Comparison of ENCODE assay signal across 8 cellular contexts in the genomic region with DNA sequence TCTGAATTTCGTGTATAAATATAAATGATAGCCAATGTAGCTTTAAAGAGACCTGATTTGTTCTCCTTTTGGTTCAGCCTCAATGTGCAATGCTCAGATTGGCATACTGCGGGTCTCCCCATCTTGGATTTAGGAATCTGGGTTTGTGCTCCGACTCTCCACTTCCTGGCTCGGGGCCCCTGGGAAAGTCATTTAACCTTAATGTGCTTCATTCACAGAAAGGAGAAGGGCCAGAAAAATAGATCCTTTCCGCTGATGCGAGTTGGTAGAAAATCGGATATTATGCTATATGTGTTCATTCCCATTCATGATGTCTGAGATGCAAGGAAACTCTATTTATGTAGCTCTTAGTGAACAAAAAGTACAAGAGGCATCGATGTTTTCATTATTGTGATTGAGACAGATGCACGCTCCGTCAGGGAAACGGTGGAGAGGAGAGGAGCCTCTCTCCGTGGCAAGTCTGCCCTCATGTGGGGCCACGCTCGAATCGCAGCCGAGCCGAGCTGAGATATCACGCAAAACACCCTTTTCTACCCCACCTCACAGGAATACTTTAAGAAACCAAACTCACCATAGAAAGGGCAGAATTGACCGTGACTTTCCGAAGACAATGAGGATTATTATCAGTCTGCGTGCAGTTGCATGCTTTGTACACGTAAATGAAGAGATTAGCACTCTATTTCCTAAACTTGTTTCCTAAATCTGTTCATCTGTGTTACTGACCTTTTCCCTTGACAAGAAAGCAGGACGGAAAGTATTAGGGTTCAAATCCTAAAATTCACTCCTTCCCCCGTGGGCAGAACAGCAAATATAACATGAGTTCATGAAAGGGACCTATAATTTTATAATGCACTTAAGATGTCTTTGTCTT.
DNase-seq lines count a peak whose midpoint lies in the region; ATAC-seq, FAIRE-seq and TF ChIP-seq lines count a peak whose summit lies in the region.

No MANE protein-coding gene starts in this region.

- H2AFZ ChIP-seq in KMS-11 (ENCODE audit: low read depth): peak overlapping the region; percentile 38; the same call in 1 of the 2 replicates

- peak; percentile 67 for DNase-seq in activated effector memory CD4-positive, alpha-beta T cell treated with anti-CD3 and anti-CD28 coated beads, Interleukin-2, amount 50 U/mL, for 16 hours
- no peak for DNase-seq in activated effector memory CD4-positive, alpha-beta T cell treated with Interleukin-2 at 50 U/mL for 16 hours
- DNase-seq in H4 (ENCODE audit: low spot score) (peak; percentile 62), myocyte (ENCODE audit: low read depth) (peak; percentile 84), lower leg skin (ENCODE audit: low spot score in 2 of 2) (no peak)

- no peak for TF ChIP-seq POLR2A in lower leg skin (IDR thresholded peaks at IDR 0.05)

- no peak overlapping the region for H3K27ac ChIP-seq in KMS-11

- TF ChIP-seq CTCF in KMS-11 (conservative IDR thresholded peaks at IDR 0.05; ENCODE audit: low read depth, low read length) (0 out of 2 replicates have a peak, but pooled peaks have one; percentile 32), lower leg skin (IDR thresholded peaks at IDR 0.05) (no peak)

- no peaks in the 10 kb centered on the region for H4K20me1 ChIP-seq in KMS-11 (ENCODE audit: insufficient read depth)

- no peaks in the 10 kb centered on the region for H3K27me3 ChIP-seq in KMS-11 (ENCODE audit: insufficient read depth, low read depth)

- intact Hi-C loops in lower leg skin (cut with DNase I; ENCODE audit: low total_unique reads): no loop called here

- H3K79me2 ChIP-seq in KMS-11 (ENCODE audit: insufficient read depth, low read depth): no peaks in the 10 kb centered on the region

- H3K36me3 ChIP-seq in KMS-11 (ENCODE audit: insufficient read depth): no peaks in the 10 kb centered on the region

- WGBS in lower leg skin, 2 donors: 14 to 16% methylated on average over 24 of the region's 24 CpGs

- peak; percentile 49 for ATAC-seq in esophagus mucosa

- H3K4me2 ChIP-seq in KMS-11: peak overlapping the region; percentile 42

- no peak overlapping the region for H3K9ac ChIP-seq in KMS-11

- no peaks in the 10 kb centered on the region for H3K4me1 ChIP-seq in KMS-11 (ENCODE audit: low read depth, poor library complexity, severe bottlenecking)

- no peak overlapping the region for H3K4me3 ChIP-seq in KMS-11 (IDR thresholded peaks at IDR 0.05; ENCODE audit: insufficient read depth, low read depth, low read length)
- no peak overlapping the region for H3K4me3 ChIP-seq in lower leg skin (ENCODE audit: low read depth, poor library complexity, severe bottlenecking)

- FAIRE-seq in TTC549 (lab: Jason Lieb, UNC): peak; percentile 20

Comparison
In these comparisons a context has a peak if more than half of its experiments do, and no peak if none do; other contexts are left out.
1. DNase-seq: peak in activated effector memory CD4-positive, alpha-beta T cell treated with anti-CD3 and anti-CD28 coated beads, Interleukin-2, amount 50 U/mL, for 16 hours (single experiment), H4 (single experiment) and myocyte (single experiment); none in activated effector memory CD4-positive, alpha-beta T cell treated with Interleukin-2 at 50 U/mL for 16 hours (single experiment) and lower leg skin (0 of 2).